In the genomic region with DNA sequence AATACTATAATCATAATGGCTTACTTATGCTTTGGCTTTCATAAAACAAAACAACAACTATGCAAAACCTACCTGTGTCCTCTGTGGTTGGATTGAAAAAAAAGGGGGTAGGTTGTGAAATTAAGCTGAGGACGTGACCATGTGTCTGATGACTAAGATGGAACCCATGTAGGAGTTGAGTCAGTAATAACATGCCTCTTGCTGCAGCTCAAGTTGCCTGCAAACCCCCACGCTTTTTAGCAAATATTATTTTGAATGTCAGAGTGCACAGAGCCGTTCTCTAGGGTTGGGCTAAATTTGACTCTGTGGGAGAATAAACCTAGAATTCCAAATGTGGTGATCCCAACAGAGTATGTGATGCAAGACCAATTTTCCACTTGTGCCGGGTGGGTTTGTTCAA, we compare ENCODE assay signal across 10 cellular contexts.
DNase-seq lines count a peak whose midpoint lies in the region; ATAC-seq and TF ChIP-seq lines count a peak whose summit lies in the region.
"Had no signal": no experiment of that assay in that cellular context is flagged by ENCODE, and none has a peak within 500 bp of the region (broad histone marks: within the 10 kb centered on the region; RNA-seq: fewer than 3 reads in every experiment).

No MANE protein-coding gene starts in this region.

- no peaks in the 10 kb centered on the region for H3K36me3 ChIP-seq in MM.1S (replicated peaks; ENCODE audit: insufficient read depth, low read length)
- no peaks in the 10 kb centered on the region for H3K36me3 ChIP-seq in tibial artery

- DNase-seq in activated CD4-positive, CD25-positive, alpha-beta regulatory T cell (lab: John Stamatoyannopoulos, UW): no peak
- DNase-seq in NCI-H226: peak; percentile 35
- DNase-seq in omental fat pad (ENCODE audit: low spot score): no peak
- no peak for DNase-seq in MM.1S
- DNase-seq in NCI-H1436 treated with DMSO at 0.1 percent for 48 hours (lab: John Stamatoyannopoulos, UW): no peak
- DNase-seq in tibial artery: no peak
- DNase-seq: HFFc6, SW 1271 had no signal

- no peak overlapping the region for H3K9ac ChIP-seq in MM.1S (ENCODE audit: low read length)

- TF ChIP-seq CTCF in omental fat pad (IDR thresholded peaks at IDR 0.05) (no peak), MM.1S (IDR thresholded peaks at IDR 0.05; ENCODE audit: low read length) (no peak), tibial artery (IDR thresholded peaks at IDR 0.05) (no peak)

- no peak overlapping the region for H3K27ac ChIP-seq in MM.1S (ENCODE audit: low read length)
- no peak overlapping the region for H3K27ac ChIP-seq in tibial artery

- peaks cover 9% of the 10 kb centered on the region; the same call in 1 of the 2 replicates for H3K4me1 ChIP-seq in MM.1S (ENCODE audit: low read length)
- H3K4me1 ChIP-seq in tibial artery: peaks cover 0 to 9% (median 5%) of the 10 kb centered on the region in 4 donors

- ATAC-seq in activated CD4-positive, CD25-positive, alpha-beta regulatory T cell treated with anti-CD3 and anti-CD28 coated beads, Interleukin-2, amount 50 U/mL, for 24 hours: peak; percentile 88 to 89
- ATAC-seq in HG02623 (IDR thresholded peaks at IDR 0.05; ENCODE audit: unreplicated experiment) (peak; percentile 57), omental fat pad (ENCODE audit: low FRiP score) (peak; percentile 47)

- H3K9me2 ChIP-seq in MM.1S (replicated peaks; ENCODE audit: insufficient read depth, low read length): no peaks in the 10 kb centered on the region

- no peaks in the 10 kb centered on the region for H3K79me2 ChIP-seq in MM.1S (ENCODE audit: low read length)

- H3F3A ChIP-seq in MM.1S (ENCODE audit: insufficient read depth, low read length): peaks cover 8% of the 10 kb centered on the region; the same call in 1 of the 2 replicates

- H2AFZ ChIP-seq in MM.1S (ENCODE audit: low read length): no peak overlapping the region

- no peaks in the 10 kb centered on the region for H4K20me1 ChIP-seq in MM.1S (ENCODE audit: insufficient read depth, low read length)

- H3K9me3 ChIP-seq in MM.1S (replicated peaks; ENCODE audit: insufficient read depth, low read length) (no peaks in the 10 kb centered on the region), tibial artery (no peaks in the 10 kb centered on the region)

- H3K4me2 ChIP-seq in MM.1S (ENCODE audit: low read depth, low read length): no peak overlapping the region

- no peaks in the 10 kb centered on the region; the same call in 1 of the 2 replicates for H3K27me3 ChIP-seq in MM.1S (replicated peaks; ENCODE audit: insufficient read depth, low read length)
- no peaks in the 10 kb centered on the region for H3K27me3 ChIP-seq in tibial artery

- no peak overlapping the region for H3K4me3 ChIP-seq in MM.1S (ENCODE audit: low read length)
- H3K4me3 ChIP-seq in tibial artery: no peak overlapping the region

- intact Hi-C loops in tibial artery (cut with DNase I; ENCODE audit: low total_unique reads): no loop called here
